In the genomic region with DNA sequence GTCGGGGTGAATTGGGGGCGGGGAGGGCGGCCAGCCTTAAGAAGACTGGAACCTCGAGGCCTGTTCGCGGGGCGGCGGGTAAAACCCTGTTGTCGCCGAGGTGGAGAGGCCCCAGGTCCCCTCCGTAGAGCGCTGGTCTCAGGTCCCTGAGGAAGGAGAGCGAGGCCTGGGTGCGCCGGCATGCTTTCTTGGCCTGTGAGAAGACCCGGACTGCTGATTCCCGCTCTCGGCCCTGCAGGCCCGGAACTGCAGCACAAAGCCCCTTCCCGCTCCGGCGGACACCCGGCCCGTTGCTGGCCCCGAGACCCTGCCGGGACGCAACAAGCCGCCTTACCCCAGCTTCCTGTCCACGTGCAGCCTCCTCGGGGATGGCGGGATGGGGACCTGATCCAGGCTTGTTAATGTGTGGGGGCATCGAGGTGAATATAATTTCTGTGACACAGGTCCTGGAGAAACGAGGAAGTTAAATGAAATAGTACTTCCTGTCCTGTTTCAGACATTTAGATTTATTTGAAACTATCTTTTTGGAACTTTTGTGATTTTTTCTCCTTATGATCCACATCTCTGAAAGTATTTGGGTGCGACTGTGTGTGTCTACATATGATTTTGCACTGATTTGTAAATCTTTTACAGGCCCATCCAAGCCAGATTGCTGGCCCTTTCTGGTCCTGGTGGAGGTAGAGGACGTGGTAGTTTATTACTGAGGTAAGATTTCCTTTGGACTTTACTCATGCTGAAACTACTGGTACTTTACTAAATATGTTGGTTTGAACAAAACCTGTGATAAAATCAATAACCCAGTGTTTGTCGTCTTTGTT, we compare ENCODE assay signal across 8 cellular contexts. TPM values are rescaled to one million over a fixed set of nuclear protein-coding genes. Genes with fewer than 3 reads are reported as not detected.
DNase-seq lines count a peak whose midpoint lies in the region; ATAC-seq, FAIRE-seq and TF ChIP-seq lines count a peak whose summit lies in the region.

No MANE protein-coding gene starts in this region.

- H3K4me3 Mint-ChIP-seq in stimulated activated effector memory CD8-positive, alpha-beta T cell treated with anti-CD3 and anti-CD28 coated beads, Interleukin-12 subunit alpha, Interleukin-12 subunit beta, amount 100 ng/mL, for 72 hours: peak overlapping the region; percentile 95

- peak overlapping the region; percentile 97 for H3K27ac ChIP-seq in Panc1 (ENCODE audit: low read length)
- peak overlapping the region; percentile 88 for H3K27ac ChIP-seq in HepG2 (ENCODE audit: extremely low read length, insufficient read depth, low read length)

- BruUV-seq in Panc1 (replicated peaks; lab: Mats Ljungman, UMichigan) (TSS peak; percentile 89), HepG2 (replicated peaks; lab: Mats Ljungman, UMichigan) (TSS peak; percentile 73)

- intact Hi-C loops in Panc1 (cut with micrococcal nuclease; ENCODE audit: unreplicated experiment): no loop called here
- intact Hi-C loops in HepG2 (cut with micrococcal nuclease; ENCODE audit: unreplicated experiment): loop anchor here (1.0 to 2.0 kb wide), 4 partner anchors 61 to 257 kb away; a partner anchor contains a TSS

- no peak for FAIRE-seq in HepG2 (lab: Jason Lieb, UNC)

- H3K4me3 ChIP-seq in Panc1 (ENCODE audit: low read depth in 2 of 2, low read length in 2 of 2) (peak overlapping the region; percentile 92 to 95), cardiac fibroblast (replicated peaks in 1 of 2; ENCODE audit: low read depth in 2 of 2, low read length in 2 of 2) (peak overlapping the region; percentile 95 to 97), HepG2 (replicated peaks in 1 of 3; ENCODE audit: insufficient read depth in 1 of 3, low read depth in 2 of 3, low read length in 3 of 3) (peak overlapping the region; percentile 80 to 96 (median 80))

- H3K36me3 Mint-ChIP-seq in stimulated activated effector memory CD8-positive, alpha-beta T cell treated with anti-CD3 and anti-CD28 coated beads, Interleukin-12 subunit alpha, Interleukin-12 subunit beta, amount 100 ng/mL, for 72 hours: no peaks in the 10 kb centered on the region

- H3K9ac ChIP-seq in HepG2 (ENCODE audit: insufficient read depth, low read depth, low read length): peak overlapping the region; percentile 98

- CTCF ChIA-PET in Panc1 (lab: Charles Lee) (no interaction called here), HepG2 (lab: Yijun Ruan, JAX; ENCODE audit: low intra/inter-chr PET ratio, low total read pairs) (no interaction called here)

- H4K20me1 ChIP-seq in HepG2 (ENCODE audit: insufficient read depth, low read length): peaks cover 14% of the 10 kb centered on the region

- ATAC-seq in GM18498 (IDR thresholded peaks at IDR 0.05; ENCODE audit: unreplicated experiment) (peak; percentile 17), HG03039 (IDR thresholded peaks at IDR 0.05; ENCODE audit: unreplicated experiment) (peak; percentile 3), Panc1 (peak; percentile 29), HepG2 (peak; percentile 32), HG03097 (IDR thresholded peaks at IDR 0.05; ENCODE audit: low FRiP score, unreplicated experiment) (no peak)
- peak; percentile 2 for ATAC-seq in stimulated activated effector memory CD8-positive, alpha-beta T cell treated with anti-CD3 and anti-CD28 coated beads, Interleukin-12 subunit alpha, Interleukin-12 subunit beta, amount 100 ng/mL, for 72 hours

- in situ Hi-C loops in Panc1 (cut with HindIII; ENCODE audit: low pct_unique_long_range_greater_than_20kb, low sequenced_read_pairs): no loop called here
- in situ Hi-C loops in HepG2 (cut with HindIII; ENCODE audit: extremely low pct_ligation_motif_present, low pct_unique_long_range_greater_than_20kb): no loop called here

- H3K79me2 ChIP-seq in HepG2 (ENCODE audit: insufficient read depth, low read length): peaks cover 39% of the 10 kb centered on the region

- H3K27ac Mint-ChIP-seq in stimulated activated effector memory CD8-positive, alpha-beta T cell treated with anti-CD3 and anti-CD28 coated beads, Interleukin-12 subunit alpha, Interleukin-12 subunit beta, amount 100 ng/mL, for 72 hours: peak overlapping the region; percentile 100

- peaks cover 46% of the 10 kb centered on the region for H3K36me3 ChIP-seq in Panc1 (ENCODE audit: control insufficient read depth, insufficient read depth, low read length)
- H3K36me3 ChIP-seq in HepG2 (replicated peaks in 1 of 2; ENCODE audit: control insufficient read depth in 1 of 2, insufficient read depth in 2 of 2, low read length in 2 of 2): peaks cover 28 to 42% of the 10 kb centered on the region in 2 experiments

- no peaks in the 10 kb centered on the region for H3K9me3 Mint-ChIP-seq in stimulated activated effector memory CD8-positive, alpha-beta T cell treated with anti-CD3 and anti-CD28 coated beads, Interleukin-12 subunit alpha, Interleukin-12 subunit beta, amount 100 ng/mL, for 72 hours

- DNase-seq in AG08396 (ENCODE audit: low spot score) (peak; percentile 25), Panc1 (ENCODE audit: low read depth, low spot score) (no peak), cardiac fibroblast (ENCODE audit: low read depth in 2 of 2) (peak; percentile 36 to 38), HepG2 (ENCODE audit: low spot score) (peak; percentile 66)
- peak; percentile 36 to 79 for DNase-seq in stimulated activated effector memory CD8-positive, alpha-beta T cell treated with anti-CD3 and anti-CD28 coated beads, Interleukin-12 subunit alpha, Interleukin-12 subunit beta, amount 100 ng/mL, for 72 hours (ENCODE audit: low spot score in 2 of 2)

- TF ChIP-seq CTCF in Panc1 (IDR thresholded peaks at IDR 0.05): no peak
- TF ChIP-seq CTCF in cardiac fibroblast (IDR thresholded peaks at IDR 0.05; ENCODE audit: low read depth, low read length): no peak
- no peak for TF ChIP-seq CTCF in HepG2 (CRISPR knock-in tag; IDR thresholded peaks at IDR 0.05)

- H3K4me2 ChIP-seq in HepG2 (ENCODE audit: low read depth, low read length): peak overlapping the region; percentile 88

- peaks cover 22% of the 10 kb centered on the region for H3K4me1 ChIP-seq in Panc1 (ENCODE audit: control insufficient read depth, insufficient read depth, low read length)
- peaks cover 60% of the 10 kb centered on the region for H3K4me1 ChIP-seq in HepG2 (ENCODE audit: insufficient read depth, low read length)

- H3K9me3 ChIP-seq in Panc1 (ENCODE audit: control insufficient read depth, insufficient read depth, low read depth, low read length) (no peaks in the 10 kb centered on the region), HepG2 (ENCODE audit: low read length) (no peaks in the 10 kb centered on the region)

- no peak overlapping the region for H2AFZ ChIP-seq in HepG2 (ENCODE audit: low read length)

- TF ChIP-seq EP300 in HepG2 (IDR thresholded peaks at IDR 0.05; ENCODE audit: low read depth in 2 of 2, low read length in 2 of 2) (no peak; a peak in 1 of 4 replicates), HepG2 (CRISPR knock-in tag; IDR thresholded peaks at IDR 0.05; ENCODE audit: borderline replicate concordance) (no peak)

- POLR2A ChIA-PET in Panc1 (lab: Charles Lee) (interaction anchor here (1.2 kb wide), 1 partner anchor 15 kb away, joined by 10 read pairs; no protein-coding TSS in a partner anchor), HepG2 (lab: Yijun Ruan, JAX) (interaction anchor here (0.6 to 3.1 kb wide), 28 partner anchors 7 to 1733 kb away, joined by 3 to 54 read pairs (median 6); a partner anchor contains a TSS)

- 0 out of 2 replicates have a peak, but pooled peaks have one; percentile 21 for TF ChIP-seq RAD21 in HepG2 (CRISPR knock-in tag; IDR thresholded peaks at IDR 0.05)

- WGBS in HepG2 (ENCODE audit: low lambda C conversion rate): under 1% methylated on average over 35 of the region's 36 CpGs

- no peaks in the 10 kb centered on the region for H3K27me3 ChIP-seq in Panc1 (ENCODE audit: control insufficient read depth, insufficient read depth, low read length)
- H3K27me3 ChIP-seq in HepG2 (ENCODE audit: control insufficient read depth in 1 of 2, insufficient read depth in 2 of 2, low read length in 2 of 2): no peaks in the 10 kb centered on the region; a peak in 1 of 5 replicates

- TF ChIP-seq POLR2A in HepG2 (IDR thresholded peaks at IDR 0.05; ENCODE audit: insufficient read depth in 1 of 2, low read depth in 2 of 2, low read length in 2 of 2): no peak

- H3K4me1 Mint-ChIP-seq in stimulated activated effector memory CD8-positive, alpha-beta T cell treated with anti-CD3 and anti-CD28 coated beads, Interleukin-12 subunit alpha, Interleukin-12 subunit beta, amount 100 ng/mL, for 72 hours: peaks cover 30% of the 10 kb centered on the region

RNA-seq across cellular contexts. Expression of a gene that starts 0.6 kb away (rescaled TPM):
- 55.4 TPM for total RNA-seq in Panc1 (2021; ENCODE audit: unreplicated experiment)
- 39.3 TPM for polyA plus RNA-seq in Panc1 (2012; ENCODE audit: insufficient read length)
- total RNA-seq in HepG2 (2016; rRNA removed; fragmentation: Illumina TruSeq; extraction: Trizol): 110 and 214 TPM in 2 replicates
- 47.1 and 48.8 TPM in 2 replicates for total RNA-seq in HepG2 (2016; cell fraction: cytosol; rRNA removed; fragmentation: Illumina TruSeq; extraction: Trizol; ENCODE audit: low read depth)
- 105 and 215 TPM in 2 replicates for total RNA-seq in HepG2 (2016; cell fraction: insoluble cytoplasmic fraction; rRNA removed; fragmentation: Illumina TruSeq; extraction: Trizol)
- total RNA-seq in HepG2 (2016; cell fraction: membrane; rRNA removed; fragmentation: Illumina TruSeq; extraction: Trizol): 22.0 and 26.0 TPM in 2 replicates
- 407 and 445 TPM in 2 replicates for total RNA-seq in HepG2 (2016; cell fraction: nucleus; rRNA removed; fragmentation: Illumina TruSeq; extraction: Trizol)
- 58.0 and 58.6 TPM in 2 replicates for polyA plus RNA-seq in HepG2 (2011; rRNA removed)
- 22.1 and 29.7 TPM in 2 replicates for polyA plus RNA-seq in HepG2 (2011; cell fraction: cytosol; rRNA removed)
- polyA plus RNA-seq in HepG2 (2011; cell fraction: nucleus; rRNA removed): 315 and 430 TPM in 2 replicates
- polyA plus RNA-seq in HepG2 (2012): 184 and 252 TPM in 2 replicates
- 4.4 and 5.0 TPM in 2 replicates for polyA plus RNA-seq in HepG2 (2016; cell fraction: cytosol; fragmentation: Illumina TruSeq; extraction: Trizol; ENCODE audit: low read depth)
- 155 and 157 TPM in 2 replicates for polyA plus RNA-seq in HepG2 (2016; cell fraction: insoluble cytoplasmic fraction; fragmentation: Illumina TruSeq; extraction: Trizol; ENCODE audit: low read depth)
- polyA plus RNA-seq in HepG2 (2016; cell fraction: membrane; fragmentation: Illumina TruSeq; extraction: Trizol; ENCODE audit: low read depth): 13.0 and 14.4 TPM in 2 replicates
- 1,319 and 1,369 TPM in 2 replicates for polyA plus RNA-seq in HepG2 (2016; cell fraction: nucleus; fragmentation: Illumina TruSeq; extraction: Trizol; ENCODE audit: insufficient read depth, low read depth)
- 19.2 and 20.9 TPM in 2 replicates for polyA minus RNA-seq in HepG2 (2011; rRNA and poly(A)+ RNA removed; ENCODE audit: low replicate concordance)
- polyA minus RNA-seq in HepG2 (2011; cell fraction: cytosol; rRNA and poly(A)+ RNA removed): 15.5 and 21.0 TPM in 2 replicates
- 311 and 317 TPM in 2 replicates for polyA minus RNA-seq in HepG2 (2011; cell fraction: nucleus; rRNA and poly(A)+ RNA removed)

RNA-seq across cellular contexts. Expression of a gene that starts 5.5 kb away (rescaled TPM):
- 15.1 TPM for total RNA-seq in Panc1 (2021; ENCODE audit: unreplicated experiment)
- polyA plus RNA-seq in Panc1 (2012; ENCODE audit: insufficient read length): 6.6 TPM
- total RNA-seq in HepG2 (2016; rRNA removed; fragmentation: Illumina TruSeq; extraction: Trizol): 51.2 and 77.5 TPM in 2 replicates
- 9.2 and 9.8 TPM in 2 replicates for total RNA-seq in HepG2 (2016; cell fraction: cytosol; rRNA removed; fragmentation: Illumina TruSeq; extraction: Trizol; ENCODE audit: low read depth)
- total RNA-seq in HepG2 (2016; cell fraction: insoluble cytoplasmic fraction; rRNA removed; fragmentation: Illumina TruSeq; extraction: Trizol): 48.6 and 74.0 TPM in 2 replicates
- 22.7 and 27.3 TPM in 2 replicates for total RNA-seq in HepG2 (2016; cell fraction: membrane; rRNA removed; fragmentation: Illumina TruSeq; extraction: Trizol)
- total RNA-seq in HepG2 (2016; cell fraction: nucleus; rRNA removed; fragmentation: Illumina TruSeq; extraction: Trizol): 47.2 and 50.6 TPM in 2 replicates
- 29.8 and 34.3 TPM in 2 replicates for polyA plus RNA-seq in HepG2 (2011; rRNA removed)
- polyA plus RNA-seq in HepG2 (2011; cell fraction: cytosol; rRNA removed): 19.3 and 27.7 TPM in 2 replicates
- polyA plus RNA-seq in HepG2 (2011; cell fraction: nucleus; rRNA removed): 37.2 and 38.5 TPM in 2 replicates
- 35.0 and 40.6 TPM in 2 replicates for polyA plus RNA-seq in HepG2 (2012)
- polyA plus RNA-seq in HepG2 (2016; cell fraction: cytosol; fragmentation: Illumina TruSeq; extraction: Trizol; ENCODE audit: low read depth): 3.4 and 3.5 TPM in 2 replicates
- polyA plus RNA-seq in HepG2 (2016; cell fraction: insoluble cytoplasmic fraction; fragmentation: Illumina TruSeq; extraction: Trizol; ENCODE audit: low read depth): 65.3 and 70.4 TPM in 2 replicates
- polyA plus RNA-seq in HepG2 (2016; cell fraction: membrane; fragmentation: Illumina TruSeq; extraction: Trizol; ENCODE audit: low read depth): 13.6 and 13.7 TPM in 2 replicates
- polyA plus RNA-seq in HepG2 (2016; cell fraction: nucleus; fragmentation: Illumina TruSeq; extraction: Trizol; ENCODE audit: insufficient read depth, low read depth): 67.7 and 73.9 TPM in 2 replicates
- 12.1 and 22.6 TPM in 2 replicates for polyA minus RNA-seq in HepG2 (2011; rRNA and poly(A)+ RNA removed; ENCODE audit: low replicate concordance)
- 23.4 and 31.4 TPM in 2 replicates for polyA minus RNA-seq in HepG2 (2011; cell fraction: cytosol; rRNA and poly(A)+ RNA removed)
- 55.9 and 62.2 TPM in 2 replicates for polyA minus RNA-seq in HepG2 (2011; cell fraction: nucleus; rRNA and poly(A)+ RNA removed)

RNA-seq across cellular contexts. Expression of a gene that starts 58.1 kb away (rescaled TPM):
- 19.2 TPM for total RNA-seq in Panc1 (2021; ENCODE audit: unreplicated experiment)
- polyA plus RNA-seq in Panc1 (2012; ENCODE audit: insufficient read length): 7.4 TPM
- total RNA-seq in HepG2 (2016; rRNA removed; fragmentation: Illumina TruSeq; extraction: Trizol): 119 and 158 TPM in 2 replicates
- 154 and 169 TPM in 2 replicates for total RNA-seq in HepG2 (2016; cell fraction: cytosol; rRNA removed; fragmentation: Illumina TruSeq; extraction: Trizol; ENCODE audit: low read depth)
- total RNA-seq in HepG2 (2016; cell fraction: insoluble cytoplasmic fraction; rRNA removed; fragmentation: Illumina TruSeq; extraction: Trizol): 111 and 161 TPM in 2 replicates
- total RNA-seq in HepG2 (2016; cell fraction: membrane; rRNA removed; fragmentation: Illumina TruSeq; extraction: Trizol): 165 and 196 TPM in 2 replicates
- total RNA-seq in HepG2 (2016; cell fraction: nucleus; rRNA removed; fragmentation: Illumina TruSeq; extraction: Trizol): 192 and 219 TPM in 2 replicates
- polyA plus RNA-seq in HepG2 (2011; rRNA removed): 131 and 134 TPM in 2 replicates
- polyA plus RNA-seq in HepG2 (2011; cell fraction: cytosol; rRNA removed): 57.1 and 79.7 TPM in 2 replicates
- polyA plus RNA-seq in HepG2 (2011; cell fraction: nucleus; rRNA removed): 77.3 and 94.7 TPM in 2 replicates
- 103 and 118 TPM in 2 replicates for polyA plus RNA-seq in HepG2 (2012)
- 19.6 and 24.5 TPM in 2 replicates for polyA plus RNA-seq in HepG2 (2016; cell fraction: cytosol; fragmentation: Illumina TruSeq; extraction: Trizol; ENCODE audit: low read depth)
- polyA plus RNA-seq in HepG2 (2016; cell fraction: insoluble cytoplasmic fraction; fragmentation: Illumina TruSeq; extraction: Trizol; ENCODE audit: low read depth): 95.4 and 102 TPM in 2 replicates
- polyA plus RNA-seq in HepG2 (2016; cell fraction: membrane; fragmentation: Illumina TruSeq; extraction: Trizol; ENCODE audit: low read depth): 45.8 and 50.4 TPM in 2 replicates
- 216 and 223 TPM in 2 replicates for polyA plus RNA-seq in HepG2 (2016; cell fraction: nucleus; fragmentation: Illumina TruSeq; extraction: Trizol; ENCODE audit: insufficient read depth, low read depth)
- 24.3 and 71.9 TPM in 2 replicates for polyA minus RNA-seq in HepG2 (2011; rRNA and poly(A)+ RNA removed; ENCODE audit: low replicate concordance)
- 59.9 and 69.8 TPM in 2 replicates for polyA minus RNA-seq in HepG2 (2011; cell fraction: cytosol; rRNA and poly(A)+ RNA removed)
- polyA minus RNA-seq in HepG2 (2011; cell fraction: nucleus; rRNA and poly(A)+ RNA removed): 211 and 242 TPM in 2 replicates
